In the genomic region with DNA sequence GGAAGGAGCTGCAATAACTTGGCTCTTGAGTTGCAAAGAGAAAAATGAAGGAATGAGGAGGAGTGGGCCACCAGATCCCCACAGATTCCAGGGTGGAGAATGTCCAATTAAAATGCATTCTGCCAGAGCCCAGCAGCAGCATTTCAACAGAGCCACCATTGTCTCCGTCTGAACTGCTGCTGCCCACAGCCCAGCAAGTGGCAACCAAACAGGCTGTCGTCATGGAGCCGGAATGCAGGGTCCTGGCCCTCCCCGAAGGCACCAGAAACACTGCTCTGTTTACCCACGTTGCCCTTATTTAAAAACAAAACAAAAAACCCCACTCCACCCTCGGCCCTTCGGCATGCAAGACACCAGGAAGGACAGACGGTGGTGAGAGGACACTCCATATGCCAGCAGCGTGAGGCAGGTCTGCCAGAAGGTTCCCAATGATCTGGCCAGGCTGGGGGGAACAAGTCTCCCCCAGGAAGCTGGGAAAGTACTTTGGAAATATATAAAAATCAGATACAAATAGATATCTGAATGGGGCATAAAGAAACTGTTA, we compare ENCODE assay signal across 8 cellular contexts. TPM values are rescaled to one million over a fixed set of nuclear protein-coding genes. Genes with fewer than 3 reads are reported as not detected.
DNase-seq lines count a peak whose midpoint lies in the region; ATAC-seq and TF ChIP-seq lines count a peak whose summit lies in the region.

No MANE protein-coding gene starts in this region.

- DNase-seq in HuH-7 (ENCODE audit: low spot score) (peak; percentile 40), breast epithelium (ENCODE audit: low spot score in 2 of 2) (peak; percentile 76 to 93), inferior parietal cortex (ENCODE audit: extremely low spot score) (peak; percentile 69), spleen (peak; percentile 61), esophagus muscularis mucosa (ENCODE audit: extremely low spot score) (no peak)
- no peak for DNase-seq in activated CD4-positive, alpha-beta T cell treated with anti-CD3 and anti-CD28 coated beads for 1 hour
- no peak for DNase-seq in activated CD4-positive, alpha-beta T cell treated with anti-CD3 and anti-CD28 coated beads for 48 hours

- no peak for TF ChIP-seq POLR2A in breast epithelium (IDR thresholded peaks at IDR 0.05)
- no peak for TF ChIP-seq POLR2A in spleen (IDR thresholded peaks at IDR 0.05)
- TF ChIP-seq POLR2A in esophagus muscularis mucosa (IDR thresholded peaks at IDR 0.05; ENCODE audit: low read depth): no peak

- no peak overlapping the region for H3K4me3 ChIP-seq in breast epithelium
- H3K4me3 ChIP-seq in spleen: no peak overlapping the region
- H3K4me3 ChIP-seq in esophagus muscularis mucosa: no peak overlapping the region

- H3K27me3 ChIP-seq in breast epithelium (no peaks in the 10 kb centered on the region), spleen (replicated peaks in 1 of 7) (no peaks in the 10 kb centered on the region), esophagus muscularis mucosa (no peaks in the 10 kb centered on the region)

- H3K36me3 ChIP-seq in breast epithelium (no peaks in the 10 kb centered on the region), spleen (no peaks in the 10 kb centered on the region), esophagus muscularis mucosa (no peaks in the 10 kb centered on the region)

- no peak for TF ChIP-seq EP300 in esophagus muscularis mucosa (IDR thresholded peaks at IDR 0.05)

- no peak for ATAC-seq in GM21367 (IDR thresholded peaks at IDR 0.05; ENCODE audit: unreplicated experiment)

- 77 to 89% (median 79%) methylated on average over 9 of the region's 9 CpGs for WGBS in spleen, 5 donors
- WGBS in esophagus muscularis mucosa: 62% methylated on average over 9 of the region's 9 CpGs

- H3K4me1 ChIP-seq in breast epithelium: peaks cover 2 to 32% of the 10 kb centered on the region in 2 donors
- peaks cover 2 to 25% (median 11%) of the 10 kb centered on the region in 6 donors for H3K4me1 ChIP-seq in spleen
- peaks cover 3 to 20% (median 6%) of the 10 kb centered on the region in 4 donors for H3K4me1 ChIP-seq in esophagus muscularis mucosa

- H3K9me3 ChIP-seq in breast epithelium: no peaks in the 10 kb centered on the region
- H3K9me3 ChIP-seq in spleen: no peaks in the 10 kb centered on the region
- H3K9me3 ChIP-seq in esophagus muscularis mucosa: no peaks in the 10 kb centered on the region

- intact Hi-C loops in breast epithelium (cut with DNase I; ENCODE audit: low total_unique reads): no loop called here
- intact Hi-C loops in spleen (cut with DNase I; ENCODE audit: low total_unique reads): no loop called here
- intact Hi-C loops in esophagus muscularis mucosa (cut with DNase I): no loop called here

- H3K27ac ChIP-seq in breast epithelium (peak overlapping the region; percentile 92 to 96), spleen (peak overlapping the region in 2 of 8 donors; percentile 7 to 37), esophagus muscularis mucosa (replicated peaks in 1 of 4) (peak overlapping the region in 2 of 4 donors; percentile 40 to 63)

- TF ChIP-seq CTCF in breast epithelium (IDR thresholded peaks at IDR 0.05) (no peak), spleen (IDR thresholded peaks at IDR 0.05 in 8 of 11, conservative IDR thresholded peaks at IDR 0.05 in 3 of 11) (no peak), esophagus muscularis mucosa (IDR thresholded peaks at IDR 0.05) (no peak)

RNA-seq across cellular contexts. Expression of a gene that starts 32.5 kb away (rescaled TPM):
- total RNA-seq in breast epithelium: 10 to 100 TPM in 2 of 3 donors, 1 to 10 TPM in 1; 9.8 to 54.6 (median 36.7) TPM
- 10 to 100 TPM in 2 of 7 donors, 1 to 10 TPM in 5; 3.7 to 12.8 (median 7.6) TPM for total RNA-seq in spleen
- 1 to 10 TPM; 1.8 to 3.3 (median 2.0) TPM for polyA plus RNA-seq in spleen
- 1 to 10 TPM; 5.8 to 9.1 (median 7.7) TPM for total RNA-seq in esophagus muscularis mucosa

Comparison
In these comparisons a context has a peak if more than half of its experiments do, and no peak if none do; other contexts are left out.
1. DNase-seq: peak in HuH-7 (single experiment), breast epithelium (2 of 2), inferior parietal cortex (single experiment) and spleen (single experiment); none in activated CD4-positive, alpha-beta T cell treated with anti-CD3 and anti-CD28 coated beads for 1 hour (single experiment), esophagus muscularis mucosa (single experiment) and activated CD4-positive, alpha-beta T cell treated with anti-CD3 and anti-CD28 coated beads for 48 hours (single experiment).